In genomic region chr10:30701471-30702173, GRCh38 we compare ENCODE assay signal across 8 cellular contexts.
DNase-seq lines count a peak whose midpoint lies in the region; ATAC-seq and TF ChIP-seq lines count a peak whose summit lies in the region.

No MANE protein-coding gene starts in this region.

- POLR2A ChIA-PET in SK-N-SH (lab: Yijun Ruan, JAX): no interaction called here

- H3K4me2 ChIP-seq in SK-N-SH: no peak overlapping the region; the same call in 1 of the 2 replicates

- H3K9me3 Mint-ChIP-seq in activated naive CD4-positive, alpha-beta T cell treated with anti-CD3 and anti-CD28 coated beads, Interleukin-2, amount 50 U/mL, for 72 hours: no peaks in the 10 kb centered on the region

- H3K9me3 ChIP-seq in SK-N-SH (no peaks in the 10 kb centered on the region), testis (no peaks in the 10 kb centered on the region)

- H3K79me2 ChIP-seq in SK-N-SH (ENCODE audit: insufficient read depth): no peaks in the 10 kb centered on the region

- H3K27me3 ChIP-seq in SK-N-SH (ENCODE audit: insufficient read depth) (no peaks in the 10 kb centered on the region), testis (no peaks in the 10 kb centered on the region)

- peak overlapping the region; percentile 98 to 100 for H3K27ac Mint-ChIP-seq in activated naive CD4-positive, alpha-beta T cell treated with anti-CD3 and anti-CD28 coated beads, Interleukin-2, amount 50 U/mL, for 72 hours

- no peaks in the 10 kb centered on the region for H3F3A ChIP-seq in SK-N-SH (replicated peaks; ENCODE audit: insufficient read depth)

- no peak overlapping the region for H3K9ac ChIP-seq in SK-N-SH

- H3K4me1 ChIP-seq in SK-N-SH (ENCODE audit: control insufficient read depth in 1 of 2, insufficient read depth in 2 of 2, low read depth in 1 of 2, low read length in 1 of 2): peaks cover 6 to 16% of the 10 kb centered on the region in 2 experiments; a peak in 3 of 4 replicates
- H3K4me1 ChIP-seq in testis: no peaks in the 10 kb centered on the region

- TF ChIP-seq RAD21 in SK-N-SH (IDR thresholded peaks at IDR 0.05; ENCODE audit: low read length): no peak

- H3K4me3 ChIP-seq in AG10803 (ENCODE audit: low read length): no peak overlapping the region
- no peak overlapping the region for H3K4me3 ChIP-seq in SK-N-SH (ENCODE audit: low read depth in 2 of 2, low read length in 1 of 2)
- no peak overlapping the region for H3K4me3 ChIP-seq in testis

- ATAC-seq in GM18909 (IDR thresholded peaks at IDR 0.05; ENCODE audit: poor library complexity, unreplicated experiment) (peak; percentile 71), HG03095 (IDR thresholded peaks at IDR 0.05; ENCODE audit: unreplicated experiment) (peak; percentile 61)
- peak; percentile 75 to 84 for ATAC-seq in activated naive CD4-positive, alpha-beta T cell treated with anti-CD3 and anti-CD28 coated beads, Interleukin-2, amount 50 U/mL, for 72 hours

- CTCF ChIA-PET in SK-N-SH (lab: Yijun Ruan, JAX): interaction anchor here (1.4 to 2.5 kb wide), 2 partner anchors 14 to 50 kb away, joined by 3 to 11 read pairs; no protein-coding TSS in a partner anchor

- TF ChIP-seq CTCF in AG10803 (conservative IDR thresholded peaks at IDR 0.05; ENCODE audit: low read length) (no peak), SK-N-SH (IDR thresholded peaks at IDR 0.05) (no peak), testis (IDR thresholded peaks at IDR 0.05) (no peak)

- peak overlapping the region in 1 of 2 experiments; percentile 72; a peak in 2 of 4 replicates for H3K27ac ChIP-seq in SK-N-SH (ENCODE audit: low read depth in 2 of 2, low read length in 1 of 2)
- no peak overlapping the region for H3K27ac ChIP-seq in testis

- peaks cover 23 to 52% of the 10 kb centered on the region in 2 donors for H3K36me3 Mint-ChIP-seq in activated naive CD4-positive, alpha-beta T cell treated with anti-CD3 and anti-CD28 coated beads, Interleukin-2, amount 50 U/mL, for 72 hours

- 0 out of 2 replicates have a peak overlapping the region, but pooled peaks have one; percentile 59 for H2AFZ ChIP-seq in SK-N-SH (ENCODE audit: low read depth)

- DNase-seq in AG10803 (ENCODE audit: low read depth): peak; percentile 42
- peak; percentile 48 for DNase-seq in SK-N-SH
- peak; percentile 76 to 91 for DNase-seq in activated naive CD4-positive, alpha-beta T cell treated with anti-CD3 and anti-CD28 coated beads, Interleukin-2, amount 50 U/mL, for 72 hours (ENCODE audit: low spot score in 2 of 2)
- peak; percentile 43 for DNase-seq in myocyte (ENCODE audit: low read depth)
- DNase-seq in testis: no peak
- no peak for DNase-seq in AG08395 (ENCODE audit: low spot score)

- intact Hi-C loops in testis (cut with DNase I; ENCODE audit: low total_unique reads): no loop called here

- H3K36me3 ChIP-seq in SK-N-SH (replicated peaks in 1 of 2; ENCODE audit: control insufficient read depth in 1 of 2, insufficient read depth in 2 of 2, low read length in 1 of 2) (no peaks in the 10 kb centered on the region), testis (ENCODE audit: low read depth, missing control alignments) (no peaks in the 10 kb centered on the region)

- H3K9me2 ChIP-seq in SK-N-SH: no peaks in the 10 kb centered on the region

- no peaks in the 10 kb centered on the region for H4K20me1 ChIP-seq in SK-N-SH (ENCODE audit: insufficient read depth)

- 61% methylated on average over 11 of the region's 12 CpGs for WGBS in SK-N-SH (ENCODE audit: low lambda C conversion rate)
- WGBS in testis, 2 donors: 71 to 74% methylated on average over 12 of the region's 12 CpGs

- TF ChIP-seq EP300 in SK-N-SH (IDR thresholded peaks at IDR 0.05; ENCODE audit: borderline replicate concordance in 1 of 2, low read depth in 1 of 2, low read length in 1 of 2): no peak

- no peak for TF ChIP-seq POLR2A in testis (IDR thresholded peaks at IDR 0.05)

TF ChIP-seq in SK-N-SH, 30 proteins besides CTCF, POLR2A, EP300 and RAD21:
- TF ChIP-seq GATA2 (CRISPR knock-in tag; IDR thresholded peaks at IDR 0.05) (peak; percentile 53), FOXJ3 (CRISPR knock-in tag; IDR thresholded peaks at IDR 0.05) (0 out of 2 replicates have a peak, but pooled peaks have one; percentile 21), ELF1 (IDR thresholded peaks at IDR 0.05) (no peak)

Comparison
In these comparisons a context has a peak if more than half of its experiments do, and no peak if none do; other contexts are left out.
1. DNase-seq: peak in AG10803 (single experiment), SK-N-SH (single experiment), activated naive CD4-positive, alpha-beta T cell treated with anti-CD3 and anti-CD28 coated beads, Interleukin-2, amount 50 U/mL, for 72 hours (2 of 2) and myocyte (single experiment); none in testis (single experiment) and AG08395 (single experiment).
2. Peak in every context shown above with its lines, with median percentiles within 50 percentile points of each other: ATAC-seq.